Comparison of ENCODE assay signal across 1 cellular context in the genomic region with DNA sequence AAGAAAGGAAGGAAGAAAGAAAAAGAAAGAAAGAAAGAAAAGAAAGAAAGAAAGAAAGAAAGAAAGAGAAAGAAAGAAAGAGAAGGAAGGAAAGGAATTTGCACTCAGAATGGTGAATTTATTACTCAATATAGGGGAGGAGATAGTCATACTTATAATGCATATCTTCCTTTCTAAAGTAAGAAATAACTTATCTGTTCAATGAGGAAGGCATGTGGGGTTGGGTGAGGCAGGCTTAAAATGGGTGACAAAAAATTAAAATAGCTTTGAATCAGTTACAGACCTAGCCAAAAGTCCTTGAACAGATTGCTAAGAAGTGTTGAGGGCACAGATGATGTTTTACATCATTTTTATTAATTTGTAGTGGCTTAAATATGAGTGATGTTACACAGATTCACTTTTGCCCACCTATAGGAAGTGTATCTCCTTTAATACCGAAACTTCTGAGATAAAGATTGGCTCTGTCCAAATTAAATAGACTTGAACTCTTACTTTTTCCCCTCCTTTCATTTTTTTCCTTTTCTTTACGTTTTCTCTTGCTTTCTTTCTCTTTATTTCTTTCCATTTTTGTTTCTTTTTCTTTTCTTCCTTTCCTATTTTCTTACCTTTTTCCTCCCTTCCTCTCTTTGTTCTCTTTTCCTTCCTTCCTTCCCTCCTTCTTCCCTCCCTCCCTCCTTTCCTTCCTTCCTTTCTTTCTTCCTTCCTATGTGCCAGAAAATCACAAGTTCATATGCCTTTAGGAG.
TF ChIP-seq lines count a peak whose summit lies in the region.

No MANE protein-coding gene starts in this region.

TF ChIP-seq in HEK293, 187 proteins besides CTCF, POLR2A, EP300 and RAD21:
- no peak for TF ChIP-seq ZNF677 (tag by site-specific recombination; IDR thresholded peaks at IDR 0.05)
- TF ChIP-seq ZNF366 (tag by site-specific recombination; conservative IDR thresholded peaks at IDR 0.05): peak; percentile 60
- TF ChIP-seq REPIN1 (tag by site-specific recombination; IDR thresholded peaks at IDR 0.05; ENCODE audit: low read depth): no peak
- peak; percentile 99 for TF ChIP-seq PRDM1 (tag by site-specific recombination; IDR thresholded peaks at IDR 0.05)
- no peak for TF ChIP-seq ZNF658 (tag by site-specific recombination; IDR thresholded peaks at IDR 0.05)
- TF ChIP-seq, protein P1, sequence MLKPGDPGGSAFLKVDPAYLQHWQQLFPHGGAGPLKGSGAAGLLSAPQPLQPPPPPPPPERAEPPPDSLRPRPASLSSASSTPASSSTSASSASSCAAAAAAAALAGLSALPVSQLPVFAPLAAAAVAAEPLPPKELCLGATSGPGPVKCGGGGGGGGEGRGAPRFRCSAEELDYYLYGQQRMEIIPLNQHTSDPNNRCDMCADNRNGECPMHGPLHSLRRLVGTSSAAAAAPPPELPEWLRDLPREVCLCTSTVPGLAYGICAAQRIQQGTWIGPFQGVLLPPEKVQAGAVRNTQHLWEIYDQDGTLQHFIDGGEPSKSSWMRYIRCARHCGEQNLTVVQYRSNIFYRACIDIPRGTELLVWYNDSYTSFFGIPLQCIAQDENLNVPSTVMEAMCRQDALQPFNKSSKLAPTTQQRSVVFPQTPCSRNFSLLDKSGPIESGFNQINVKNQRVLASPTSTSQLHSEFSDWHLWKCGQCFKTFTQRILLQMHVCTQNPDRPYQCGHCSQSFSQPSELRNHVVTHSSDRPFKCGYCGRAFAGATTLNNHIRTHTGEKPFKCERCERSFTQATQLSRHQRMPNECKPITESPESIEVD (tag by site-specific recombination; IDR thresholded peaks at IDR 0.05): no peak
- TF ChIP-seq SCRT2 (tag by site-specific recombination; IDR thresholded peaks at IDR 0.05): no peak
- TF ChIP-seq, protein P2, sequence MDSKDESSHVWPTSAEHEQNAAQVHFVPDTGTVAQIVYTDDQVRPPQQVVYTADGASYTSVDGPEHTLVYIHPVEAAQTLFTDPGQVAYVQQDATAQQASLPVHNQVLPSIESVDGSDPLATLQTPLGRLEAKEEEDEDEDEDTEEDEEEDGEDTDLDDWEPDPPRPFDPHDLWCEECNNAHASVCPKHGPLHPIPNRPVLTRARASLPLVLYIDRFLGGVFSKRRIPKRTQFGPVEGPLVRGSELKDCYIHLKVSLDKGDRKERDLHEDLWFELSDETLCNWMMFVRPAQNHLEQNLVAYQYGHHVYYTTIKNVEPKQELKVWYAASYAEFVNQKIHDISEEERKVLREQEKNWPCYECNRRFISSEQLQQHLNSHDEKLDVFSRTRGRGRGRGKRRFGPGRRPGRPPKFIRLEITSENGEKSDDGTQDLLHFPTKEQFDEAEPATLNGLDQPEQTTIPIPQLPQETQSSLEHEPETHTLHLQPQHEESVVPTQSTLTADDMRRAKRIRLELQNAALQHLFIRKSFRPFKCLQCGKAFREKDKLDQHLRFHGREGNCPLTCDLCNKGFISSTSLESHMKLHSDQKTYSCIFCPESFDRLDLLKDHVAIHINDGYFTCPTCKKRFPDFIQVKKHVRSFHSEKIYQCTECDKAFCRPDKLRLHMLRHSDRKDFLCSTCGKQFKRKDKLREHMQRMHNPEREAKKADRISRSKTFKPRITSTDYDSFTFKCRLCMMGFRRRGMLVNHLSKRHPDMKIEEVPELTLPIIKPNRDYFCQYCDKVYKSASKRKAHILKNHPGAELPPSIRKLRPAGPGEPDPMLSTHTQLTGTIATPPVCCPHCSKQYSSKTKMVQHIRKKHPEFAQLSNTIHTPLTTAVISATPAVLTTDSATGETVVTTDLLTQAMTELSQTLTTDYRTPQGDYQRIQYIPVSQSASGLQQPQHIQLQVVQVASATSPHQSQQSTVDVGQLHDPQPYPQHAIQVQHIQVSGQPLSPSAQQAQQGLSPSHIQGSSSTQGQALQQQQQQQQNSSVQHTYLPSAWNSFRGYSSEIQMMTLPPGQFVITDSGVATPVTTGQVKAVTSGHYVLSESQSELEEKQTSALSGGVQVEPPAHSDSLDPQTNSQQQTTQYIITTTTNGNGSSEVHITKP (tag by site-specific recombination; IDR thresholded peaks at IDR 0.05): no peak
- no peak for TF ChIP-seq EGR2 (tag by site-specific recombination; IDR thresholded peaks at IDR 0.05; ENCODE audit: low read depth)
- TF ChIP-seq ZNF302 (tag by site-specific recombination; IDR thresholded peaks at IDR 0.05; ENCODE audit: low read depth): no peak
